In the genomic region with DNA sequence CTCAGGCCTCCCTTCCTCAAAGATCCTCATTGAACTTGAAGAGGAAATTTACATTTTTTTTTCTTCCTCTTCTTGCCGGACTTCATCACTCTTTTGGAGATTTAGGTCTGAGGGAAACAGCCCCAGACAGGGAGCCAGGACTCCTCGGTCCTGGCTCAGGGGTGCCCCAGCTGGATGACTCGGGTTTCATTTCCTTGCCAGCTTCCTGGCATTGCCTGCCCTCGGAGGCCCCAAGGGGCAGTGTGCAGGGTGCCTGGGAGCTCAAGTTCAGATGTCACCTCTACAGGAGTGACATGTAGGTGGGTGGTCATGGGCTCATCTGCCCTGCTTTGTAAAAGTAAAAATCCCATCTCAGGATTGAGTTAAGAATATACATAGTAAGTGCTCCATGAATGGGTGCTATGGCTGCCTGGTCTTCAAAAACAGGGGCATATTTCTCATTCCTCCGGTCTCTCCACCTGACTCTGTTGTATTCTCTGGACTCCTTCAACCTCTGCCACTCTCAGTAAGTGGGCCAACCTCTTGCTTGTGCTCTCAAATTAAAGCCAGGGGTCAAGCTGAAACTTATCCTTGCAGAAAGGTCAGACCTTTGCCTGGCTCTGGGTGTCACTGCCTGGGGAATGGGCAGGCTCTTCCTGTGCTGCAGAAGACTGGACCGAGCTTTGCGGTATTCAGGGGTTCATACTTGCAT, we compare ENCODE assay signal across 18 cellular contexts. TPM values are rescaled to one million over a fixed set of nuclear protein-coding genes. Genes with fewer than 3 reads are reported as not detected.
"Had no signal": no experiment of that assay in that cellular context is flagged by ENCODE, and none has a peak within 500 bp of the region (broad histone marks: within the 10 kb centered on the region; RNA-seq: fewer than 3 reads in every experiment).

No MANE protein-coding gene starts in this region.

- DNase-seq: activated B cell treated with CpG ODN at 0.5 μM for 24 hours; activated CD4-positive, alpha-beta T cell treated with anti-CD3 and anti-CD28 coated beads, Interleukin-2, amount 10 ng/mL, durations not matched to agents 7 days and 5 days; activated effector memory CD4-positive, alpha-beta T cell treated with Interleukin-2 at 50 U/mL for 16 hours; activated T-cell treated with anti-CD3 and anti-CD28 coated beads, Interleukin-2, amount 50 U/mL, for 1 hour; amygdala; brain microvascular endothelial cell; dorsolateral prefrontal cortex; glutamatergic neuron; immature natural killer cell; left colon; mesendoderm; nephron progenitor cell; stimulated activated naive B cell treated with anti-CD40 and anti-IgM and Interleukin-4, amounts not matched to agents 10 μg/mL and 1 μg/mL and 100 μg/mL, for 72 hours; substantia nigra had no signal

- H3K4me3 ChIP-seq: dorsolateral prefrontal cortex, smooth muscle cell had no signal

- H3K27me3 ChIP-seq: brain microvascular endothelial cell had no signal

- ATAC-seq: activated naive CD4-positive, alpha-beta T cell treated with anti-CD3 and anti-CD28 coated beads, Interleukin-2, amount 50 U/mL, for 72 hours; esophagus mucosa; left colon; SK-N-SH treated with all-trans-retinoic acid at 6 μM for 48 hours; stimulated activated naive B cell treated with anti-CD40 and anti-IgM and Interleukin-4, amounts not matched to agents 10 μg/mL and 1 μg/mL and 100 μg/mL, for 72 hours had no signal

- H3K4me2 ChIP-seq: smooth muscle cell had no signal

- H3K36me3 ChIP-seq: brain microvascular endothelial cell had no signal

- H3K27ac ChIP-seq: brain microvascular endothelial cell, dorsolateral prefrontal cortex had no signal

RNA-seq across cellular contexts. Expression of a gene that starts 51.8 kb away (rescaled TPM):
- polyA plus RNA-seq: immature natural killer cell had no signal
